ENCODE assay signal across 1 cellular context in the genomic region with DNA sequence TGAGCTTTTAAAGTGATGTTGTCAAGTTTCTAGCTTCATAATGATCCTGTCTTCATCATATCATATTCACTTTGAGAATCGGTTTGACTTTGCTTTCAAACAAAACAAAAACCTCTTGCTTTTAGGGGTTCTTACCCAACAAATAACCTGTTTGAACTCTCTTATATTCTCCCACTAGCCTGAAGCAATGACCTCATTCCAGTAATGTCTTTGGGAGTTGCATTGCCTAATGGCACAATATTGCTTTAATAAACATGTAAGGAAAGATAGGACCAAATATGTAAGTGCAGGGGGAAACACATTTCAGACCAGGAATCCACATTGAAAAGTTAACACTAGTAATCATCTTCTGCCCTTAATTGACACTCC.
TF ChIP-seq lines count a peak whose summit lies in the region.

No MANE protein-coding gene starts in this region.

TF ChIP-seq in GM12878, 131 proteins besides CTCF, POLR2A, EP300 and RAD21:
- TF ChIP-seq, protein P1, sequence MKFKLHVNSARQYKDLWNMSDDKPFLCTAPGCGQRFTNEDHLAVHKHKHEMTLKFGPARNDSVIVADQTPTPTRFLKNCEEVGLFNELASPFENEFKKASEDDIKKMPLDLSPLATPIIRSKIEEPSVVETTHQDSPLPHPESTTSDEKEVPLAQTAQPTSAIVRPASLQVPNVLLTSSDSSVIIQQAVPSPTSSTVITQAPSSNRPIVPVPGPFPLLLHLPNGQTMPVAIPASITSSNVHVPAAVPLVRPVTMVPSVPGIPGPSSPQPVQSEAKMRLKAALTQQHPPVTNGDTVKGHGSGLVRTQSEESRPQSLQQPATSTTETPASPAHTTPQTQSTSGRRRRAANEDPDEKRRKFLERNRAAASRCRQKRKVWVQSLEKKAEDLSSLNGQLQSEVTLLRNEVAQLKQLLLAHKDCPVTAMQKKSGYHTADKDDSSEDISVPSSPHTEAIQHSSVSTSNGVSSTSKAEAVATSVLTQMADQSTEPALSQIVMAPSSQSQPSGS (IDR thresholded peaks at IDR 0.05; ENCODE audit: low read length), result no peak
- no peak for TF ChIP-seq CEBPB (IDR thresholded peaks at IDR 0.05; ENCODE audit: borderline replicate concordance in 1 of 2, low read depth in 2 of 2, low read length in 2 of 2)
- no peak for TF ChIP-seq GABPA (IDR thresholded peaks at IDR 0.05; ENCODE audit: low read depth)
- TF ChIP-seq, protein P2, sequence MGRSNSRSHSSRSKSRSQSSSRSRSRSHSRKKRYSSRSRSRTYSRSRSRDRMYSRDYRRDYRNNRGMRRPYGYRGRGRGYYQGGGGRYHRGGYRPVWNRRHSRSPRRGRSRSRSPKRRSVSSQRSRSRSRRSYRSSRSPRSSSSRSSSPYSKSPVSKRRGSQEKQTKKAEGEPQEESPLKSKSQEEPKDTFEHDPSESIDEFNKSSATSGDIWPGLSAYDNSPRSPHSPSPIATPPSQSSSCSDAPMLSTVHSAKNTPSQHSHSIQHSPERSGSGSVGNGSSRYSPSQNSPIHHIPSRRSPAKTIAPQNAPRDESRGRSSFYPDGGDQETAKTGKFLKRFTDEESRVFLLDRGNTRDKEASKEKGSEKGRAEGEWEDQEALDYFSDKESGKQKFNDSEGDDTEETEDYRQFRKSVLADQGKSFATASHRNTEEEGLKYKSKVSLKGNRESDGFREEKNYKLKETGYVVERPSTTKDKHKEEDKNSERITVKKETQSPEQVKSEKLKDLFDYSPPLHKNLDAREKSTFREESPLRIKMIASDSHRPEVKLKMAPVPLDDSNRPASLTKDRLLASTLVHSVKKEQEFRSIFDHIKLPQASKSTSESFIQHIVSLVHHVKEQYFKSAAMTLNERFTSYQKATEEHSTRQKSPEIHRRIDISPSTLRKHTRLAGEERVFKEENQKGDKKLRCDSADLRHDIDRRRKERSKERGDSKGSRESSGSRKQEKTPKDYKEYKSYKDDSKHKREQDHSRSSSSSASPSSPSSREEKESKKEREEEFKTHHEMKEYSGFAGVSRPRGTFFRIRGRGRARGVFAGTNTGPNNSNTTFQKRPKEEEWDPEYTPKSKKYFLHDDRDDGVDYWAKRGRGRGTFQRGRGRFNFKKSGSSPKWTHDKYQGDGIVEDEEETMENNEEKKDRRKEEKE (IDR thresholded peaks at IDR 0.05), result no peak
- TF ChIP-seq CREB1 (IDR thresholded peaks at IDR 0.05; ENCODE audit: low read depth), result 0 out of 2 replicates have a peak, but pooled peaks have one; percentile 12
- no peak for TF ChIP-seq ZNF274 (IDR thresholded peaks at IDR 0.05; ENCODE audit: insufficient read depth, insufficient read length)
